Comparison of ENCODE assay signal across 11 cellular contexts in the genomic region with DNA sequence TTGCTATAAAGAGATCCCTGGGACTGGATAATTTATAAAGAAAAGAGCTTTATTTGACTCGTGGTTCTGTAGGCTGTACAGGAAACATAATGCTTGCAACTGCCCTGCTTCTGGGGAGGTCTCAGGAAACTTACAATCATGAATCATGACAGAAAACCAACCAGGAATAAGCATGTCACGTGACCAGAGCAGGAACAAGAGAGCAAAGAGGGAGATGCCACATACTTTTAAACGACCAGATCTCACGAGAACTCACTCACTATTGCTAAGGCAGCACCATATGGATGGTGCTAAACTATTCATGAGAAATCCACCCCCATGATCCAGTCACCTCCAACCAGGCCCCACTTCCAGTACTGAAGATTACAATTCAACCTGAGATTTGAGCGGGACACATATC. TPM values are rescaled to one million over a fixed set of nuclear protein-coding genes. Genes with fewer than 3 reads are reported as not detected.
DNase-seq lines count a peak whose midpoint lies in the region; ATAC-seq and TF ChIP-seq lines count a peak whose summit lies in the region.
"Had no signal": no experiment of that assay in that cellular context is flagged by ENCODE, and none has a peak within 500 bp of the region (broad histone marks: within the 10 kb centered on the region; RNA-seq: fewer than 3 reads in every experiment).

No MANE protein-coding gene starts in this region.

- no peaks in the 10 kb centered on the region for H3K27me3 ChIP-seq in vagina
- H3K27me3 ChIP-seq: testis had no signal

- H3K27ac Mint-ChIP-seq in natural killer cell treated with Interleukin-12 subunit alpha and Interleukin-12 subunit beta and Interleukin-15 and Interleukin-18, amount 100 ng/mL, for 72 hours = peak overlapping the region; percentile 5 to 37
- H3K27ac Mint-ChIP-seq in natural killer cell = peak overlapping the region in 1 of 2 donors; percentile 46
- peak overlapping the region; percentile 60 for H3K27ac Mint-ChIP-seq in T-helper 1 cell treated with Interleukin-12 subunit alpha and Interleukin-12 subunit beta and Interleukin-4 antibody, amounts not matched to agents 30 μg/mL and 1 μg/mL, for 36 hours

- intact Hi-C loops in natural killer cell (cut with micrococcal nuclease) (no loop called here), vagina (cut with DNase I) (no loop called here)

- peak in 1 of 2 donors; percentile 33 for ATAC-seq in natural killer cell treated with Interleukin-12 subunit alpha and Interleukin-12 subunit beta and Interleukin-15 and Interleukin-18, amount 100 ng/mL, for 72 hours
- ATAC-seq in natural killer cell (no peak), HG03442 (IDR thresholded peaks at IDR 0.05; ENCODE audit: unreplicated experiment) (no peak), HG03135 (IDR thresholded peaks at IDR 0.05; ENCODE audit: unreplicated experiment) (no peak)

- H3K9me3 ChIP-seq in vagina = no peaks in the 10 kb centered on the region
- H3K9me3 ChIP-seq: testis had no signal

- H3K36me3 Mint-ChIP-seq in natural killer cell treated with Interleukin-12 subunit alpha and Interleukin-12 subunit beta and Interleukin-15 and Interleukin-18, amount 100 ng/mL, for 72 hours = no peaks in the 10 kb centered on the region
- H3K36me3 Mint-ChIP-seq in natural killer cell = no peaks in the 10 kb centered on the region
- H3K36me3 Mint-ChIP-seq in T-helper 1 cell treated with Interleukin-12 subunit alpha and Interleukin-12 subunit beta and Interleukin-4 antibody, amounts not matched to agents 30 μg/mL and 1 μg/mL, for 36 hours (ENCODE audit: low read depth) = peaks cover 11% of the 10 kb centered on the region

- DNase-seq in natural killer cell treated with Interleukin-12 subunit alpha and Interleukin-12 subunit beta and Interleukin-15 and Interleukin-18, amount 100 ng/mL, for 72 hours (ENCODE audit: low spot score) = no peak
- no peak for DNase-seq in natural killer cell
- DNase-seq in fibroblast of mammary gland (ENCODE audit: low read depth) = peak; percentile 81
- DNase-seq in vagina (ENCODE audit: extremely low spot score in 2 of 2) = no peak
- no peak for DNase-seq in cerebellar cortex (ENCODE audit: low spot score)
- DNase-seq: naive B cell, testis had no signal

- H3K27ac ChIP-seq in vagina = peak overlapping the region; percentile 37
- H3K27ac ChIP-seq: testis had no signal

- H3K9me3 Mint-ChIP-seq in natural killer cell treated with Interleukin-12 subunit alpha and Interleukin-12 subunit beta and Interleukin-15 and Interleukin-18, amount 100 ng/mL, for 72 hours = no peaks in the 10 kb centered on the region
- H3K9me3 Mint-ChIP-seq in natural killer cell = no peaks in the 10 kb centered on the region
- H3K9me3 Mint-ChIP-seq in T-helper 1 cell treated with Interleukin-12 subunit alpha and Interleukin-12 subunit beta and Interleukin-4 antibody, amounts not matched to agents 30 μg/mL and 1 μg/mL, for 36 hours = no peaks in the 10 kb centered on the region
- H3K9me3 Mint-ChIP-seq: central memory CD8-positive, alpha-beta T cell; naive B cell had no signal

- H3K36me3 ChIP-seq in vagina = peaks cover 0 to 6% of the 10 kb centered on the region in 2 donors

- H3K4me1 Mint-ChIP-seq in natural killer cell treated with Interleukin-12 subunit alpha and Interleukin-12 subunit beta and Interleukin-15 and Interleukin-18, amount 100 ng/mL, for 72 hours (ENCODE audit: low read depth in 2 of 2) = peaks cover 6 to 11% of the 10 kb centered on the region in 2 donors
- H3K4me1 Mint-ChIP-seq in natural killer cell = peaks cover 9 to 16% of the 10 kb centered on the region in 2 donors
- H3K4me1 Mint-ChIP-seq in T-helper 1 cell treated with Interleukin-12 subunit alpha and Interleukin-12 subunit beta and Interleukin-4 antibody, amounts not matched to agents 30 μg/mL and 1 μg/mL, for 36 hours (ENCODE audit: low read depth) = peaks cover 14% of the 10 kb centered on the region

- no peak for TF ChIP-seq POLR2A in vagina (IDR thresholded peaks at IDR 0.05)

- no peak for TF ChIP-seq CTCF in natural killer cell (IDR thresholded peaks at IDR 0.05)
- no peak for TF ChIP-seq CTCF in fibroblast of mammary gland (conservative IDR thresholded peaks at IDR 0.05; ENCODE audit: control insufficient read depth, insufficient read depth, low read depth, low read length)
- TF ChIP-seq CTCF in vagina (IDR thresholded peaks at IDR 0.05) = no peak

- no peaks in the 10 kb centered on the region for H3K27me3 Mint-ChIP-seq in natural killer cell treated with Interleukin-12 subunit alpha and Interleukin-12 subunit beta and Interleukin-15 and Interleukin-18, amount 100 ng/mL, for 72 hours
- no peaks in the 10 kb centered on the region for H3K27me3 Mint-ChIP-seq in natural killer cell (ENCODE audit: low read depth in 2 of 2)
- no peaks in the 10 kb centered on the region for H3K27me3 Mint-ChIP-seq in T-helper 1 cell treated with Interleukin-12 subunit alpha and Interleukin-12 subunit beta and Interleukin-4 antibody, amounts not matched to agents 30 μg/mL and 1 μg/mL, for 36 hours (ENCODE audit: low read depth)
- H3K27me3 Mint-ChIP-seq: central memory CD8-positive, alpha-beta T cell; naive B cell had no signal

- peaks cover 17% of the 10 kb centered on the region for H3K4me1 ChIP-seq in vagina
- H3K4me1 ChIP-seq: testis had no signal

- H3K4me3 ChIP-seq in fibroblast of mammary gland (ENCODE audit: control insufficient read depth, low read depth, low read length) (no peak overlapping the region), vagina (no peak overlapping the region)
- H3K4me3 ChIP-seq: testis had no signal

- H3K4me3 Mint-ChIP-seq in natural killer cell treated with Interleukin-12 subunit alpha and Interleukin-12 subunit beta and Interleukin-15 and Interleukin-18, amount 100 ng/mL, for 72 hours = no peak overlapping the region
- no peak overlapping the region for H3K4me3 Mint-ChIP-seq in natural killer cell
- H3K4me3 Mint-ChIP-seq in T-helper 1 cell treated with Interleukin-12 subunit alpha and Interleukin-12 subunit beta and Interleukin-4 antibody, amounts not matched to agents 30 μg/mL and 1 μg/mL, for 36 hours = peak overlapping the region; percentile 0
- H3K4me3 Mint-ChIP-seq: central memory CD8-positive, alpha-beta T cell; naive B cell had no signal

RNA-seq across cellular contexts. Expression of a gene that starts 49.8 kb away (rescaled TPM):
- 100 to 1,000 TPM in 1 of 2 donors, 10 to 100 TPM in 1; 57.1 to 153 TPM for total RNA-seq in natural killer cell treated with Interleukin-12 subunit alpha and Interleukin-12 subunit beta and Interleukin-15 and Interleukin-18, amount 100 ng/mL, for 72 hours
- 10 to 100 TPM; 15.9 to 23.7 (median 19.2) TPM for total RNA-seq in natural killer cell
- total RNA-seq in vagina = 23.8 TPM
